In genomic region chr17:44604149-44605115, GRCh38 we compare ENCODE assay signal across 30 cellular contexts. TPM values are rescaled to one million over a fixed set of nuclear protein-coding genes. Genes with fewer than 3 reads are reported as not detected.
DNase-seq lines count a peak whose midpoint lies in the region; ATAC-seq, FAIRE-seq and TF ChIP-seq lines count a peak whose summit lies in the region.
"Had no signal": no experiment of that assay in that cellular context is flagged by ENCODE, and none has a peak within 500 bp of the region (broad histone marks: within the 10 kb centered on the region; RNA-seq: fewer than 3 reads in every experiment).

No MANE protein-coding gene starts in this region.

- TF ChIP-seq EP300 in HepG2 (IDR thresholded peaks at IDR 0.05; ENCODE audit: low read depth in 2 of 2, low read length in 2 of 2) (no peak), HepG2 (CRISPR knock-in tag; IDR thresholded peaks at IDR 0.05; ENCODE audit: borderline replicate concordance) (no peak)

- in situ Hi-C loops in HepG2 (cut with HindIII; ENCODE audit: extremely low pct_ligation_motif_present, low pct_unique_long_range_greater_than_20kb) (no loop called here), gastrocnemius medialis (cut with MboI; ENCODE audit: low sequenced_read_pairs in 4 of 4) (no loop called here)

- intact Hi-C loops in HepG2 (cut with micrococcal nuclease; ENCODE audit: unreplicated experiment) (no loop called here), right lobe of liver (cut with DNase I) (no loop called here), gastrocnemius medialis (cut with DNase I; ENCODE audit: low total_unique reads) (no loop called here)

- H3K4me1 ChIP-seq in HepG2 (ENCODE audit: insufficient read depth, low read length) (peaks cover 17% of the 10 kb centered on the region), right lobe of liver (no peaks in the 10 kb centered on the region), osteoblast (ENCODE audit: insufficient read depth, low read length) (peaks cover 20% of the 10 kb centered on the region), gastrocnemius medialis (no peaks in the 10 kb centered on the region)
- H3K4me1 ChIP-seq: Peyer's patch had no signal

- no TSS peak for BruUV-seq in HepG2 (replicated peaks; lab: Mats Ljungman, UMichigan)

- no peak for FAIRE-seq in HepG2 (lab: Jason Lieb, UNC)
- FAIRE-seq: A204.1, bronchial epithelial cell, D721Med, endothelial cell of umbilical vein, GM18507, GM19239 had no signal

- H3K4me3 ChIP-seq in HepG2 (replicated peaks in 1 of 3; ENCODE audit: insufficient read depth in 1 of 3, low read depth in 2 of 3, low read length in 3 of 3), result no peak overlapping the region
- H3K4me3 ChIP-seq in right lobe of liver, result no peak overlapping the region
- no peak overlapping the region for H3K4me3 ChIP-seq in osteoblast (ENCODE audit: insufficient read depth, low read length)
- no peak overlapping the region for H3K4me3 ChIP-seq in gastrocnemius medialis
- H3K4me3 ChIP-seq: gastroesophageal sphincter, GM23338, Peyer's patch, skin epidermis, upper lobe of left lung had no signal

- ATAC-seq in HepG2 (no peak), right lobe of liver (no peak), gastrocnemius medialis (no peak)
- ATAC-seq: activated CD8-positive, alpha-beta T cell treated with anti-CD3 and anti-CD28 coated beads, Interleukin-2, amount 10 ng/mL, durations not matched to agents 7 days and 5 days; gastroesophageal sphincter; GM23338; stimulated activated memory B cell treated with anti-CD40 and anti-IgM and Interleukin-4, amounts not matched to agents 10 μg/mL and 1 μg/mL and 100 μg/mL, for 72 hours had no signal

- H3K4me2 ChIP-seq in HepG2 (ENCODE audit: low read depth, low read length) (no peak overlapping the region), osteoblast (ENCODE audit: insufficient read depth, low read length) (no peak overlapping the region)
- H3K4me2 ChIP-seq: GM23338 had no signal

- H3K9me3 ChIP-seq in HepG2 (ENCODE audit: low read length) (no peaks in the 10 kb centered on the region), right lobe of liver (no peaks in the 10 kb centered on the region), osteoblast (ENCODE audit: low read depth, low read length) (no peaks in the 10 kb centered on the region), gastrocnemius medialis (no peaks in the 10 kb centered on the region)
- H3K9me3 ChIP-seq: gastroesophageal sphincter, Peyer's patch, upper lobe of left lung had no signal

- H4K20me1 ChIP-seq in HepG2 (ENCODE audit: insufficient read depth, low read length), result no peaks in the 10 kb centered on the region
- H4K20me1 ChIP-seq in osteoblast (ENCODE audit: insufficient read depth, low read length), result no peaks in the 10 kb centered on the region

- WGBS in HepG2 (ENCODE audit: low lambda C conversion rate), result 15% methylated on average over 9 of the region's 9 CpGs
- 62% methylated on average over 7 of the region's 9 CpGs for WGBS in right lobe of liver (ENCODE audit: insufficient coverage, low coverage, low lambda C conversion rate, missing lambda C conversion rate)

- no peak for TF ChIP-seq CTCF in HepG2 (CRISPR knock-in tag; IDR thresholded peaks at IDR 0.05)
- no peak for TF ChIP-seq CTCF in right lobe of liver (IDR thresholded peaks at IDR 0.05)
- no peak for TF ChIP-seq CTCF in osteoblast (IDR thresholded peaks at IDR 0.05; ENCODE audit: extremely low read depth, low read depth, low read length)
- no peak for TF ChIP-seq CTCF in gastrocnemius medialis (IDR thresholded peaks at IDR 0.05 in 4 of 5, conservative IDR thresholded peaks at IDR 0.05 in 1 of 5)

- H3K27me3 ChIP-seq in HepG2 (ENCODE audit: control insufficient read depth in 1 of 2, insufficient read depth in 2 of 2, low read length in 2 of 2) (peaks cover 8 to 20% of the 10 kb centered on the region in 2 experiments; a peak in 3 of 5 replicates), right lobe of liver (no peaks in the 10 kb centered on the region), osteoblast (ENCODE audit: insufficient read depth, low read length) (no peaks in the 10 kb centered on the region), gastrocnemius medialis (peaks cover 0 to 2% (median 0%) of the 10 kb centered on the region in 3 donors)
- H3K27me3 ChIP-seq: Peyer's patch, upper lobe of left lung had no signal

- DNase-seq in HepG2 (ENCODE audit: low spot score) (no peak), right lobe of liver (no peak), left kidney (ENCODE audit: low read depth, low spot score) (peak; percentile 57), osteoblast (ENCODE audit: insufficient read length, low spot score, missing footprints) (peak; percentile 52), nucleus accumbens (lab: John Stamatoyannopoulos, UW) (no peak), NCI-H446 treated with DMSO at 0.1 percent for 48 hours (lab: John Stamatoyannopoulos, UW) (no peak), gastrocnemius medialis (no peak)
- no peak for DNase-seq in activated CD8-positive, alpha-beta memory T cell treated with anti-CD3 and anti-CD28 coated beads, Interleukin-2, amount 50 U/mL, for 4 hours
- DNase-seq: activated CD4-positive, alpha-beta T cell treated with anti-CD3 and anti-CD28 coated beads for 1 hour; activated CD8-positive, alpha-beta T cell treated with anti-CD3 and anti-CD28 coated beads, Interleukin-2, amount 10 ng/mL, durations not matched to agents 7 days and 5 days; activated naive CD4-positive, alpha-beta T cell treated with anti-CD3 and anti-CD28 coated beads, Interleukin-2, amount 50 U/mL, for 16 hours; CD4-positive, alpha-beta T cell; EL; NCI-H146; NCI-H345; Peyer's patch; SHP77; substantia nigra; upper lobe of left lung had no signal

- H2AFZ ChIP-seq in HepG2 (ENCODE audit: low read length) (no peak overlapping the region), osteoblast (ENCODE audit: low read length) (no peak overlapping the region)
- H2AFZ ChIP-seq: GM23338 had no signal

- H3K36me3 ChIP-seq in HepG2 (replicated peaks in 1 of 2; ENCODE audit: control insufficient read depth in 1 of 2, insufficient read depth in 2 of 2, low read length in 2 of 2) (no peaks in the 10 kb centered on the region), right lobe of liver (no peaks in the 10 kb centered on the region), osteoblast (ENCODE audit: insufficient read depth, low read length) (no peaks in the 10 kb centered on the region), gastrocnemius medialis (no peaks in the 10 kb centered on the region)
- H3K36me3 ChIP-seq: gastroesophageal sphincter, Peyer's patch, upper lobe of left lung had no signal

- H3K27ac ChIP-seq in HepG2 (ENCODE audit: extremely low read length, insufficient read depth, low read length), result no peak overlapping the region
- H3K27ac ChIP-seq in right lobe of liver, result no peak overlapping the region
- H3K27ac ChIP-seq in osteoblast (ENCODE audit: low read depth, low read length), result no peak overlapping the region
- H3K27ac ChIP-seq in gastrocnemius medialis, result no peak overlapping the region
- H3K27ac ChIP-seq: gastroesophageal sphincter, Peyer's patch, skin epidermis, upper lobe of left lung had no signal

- CTCF ChIA-PET in HepG2 (lab: Yijun Ruan, JAX; ENCODE audit: low intra/inter-chr PET ratio, low total read pairs), result no interaction called here

- H3K79me2 ChIP-seq in HepG2 (ENCODE audit: insufficient read depth, low read length), result no peaks in the 10 kb centered on the region
- H3K79me2 ChIP-seq in osteoblast (ENCODE audit: insufficient read depth, low read length), result no peaks in the 10 kb centered on the region

- TF ChIP-seq RAD21 in HepG2 (CRISPR knock-in tag; IDR thresholded peaks at IDR 0.05), result no peak

- POLR2A ChIA-PET in HepG2 (lab: Yijun Ruan, JAX), result no interaction called here

- no peak for TF ChIP-seq POLR2A in HepG2 (IDR thresholded peaks at IDR 0.05; ENCODE audit: insufficient read depth in 1 of 2, low read depth in 2 of 2, low read length in 2 of 2)
- no peak for TF ChIP-seq POLR2A in right lobe of liver (IDR thresholded peaks at IDR 0.05)
- no peak for TF ChIP-seq POLR2A in gastrocnemius medialis (IDR thresholded peaks at IDR 0.05)

- H3K9ac ChIP-seq in HepG2 (ENCODE audit: insufficient read depth, low read depth, low read length), result no peak overlapping the region

RNA-seq across cellular contexts. Expression of gene FZD2, which starts 47.1 kb away (rescaled TPM):
- total RNA-seq in HepG2 (2016; rRNA removed; fragmentation: Illumina TruSeq; extraction: Trizol) (0.13 TPM in 1 of 2 replicates, not detected in the other), right lobe of liver (under 1 TPM; 0.11 to 0.64 (median 0.28) TPM), osteoblast (15.9 and 23.9 TPM in 2 replicates), gastrocnemius medialis (under 1 TPM in 3 of 4 donors, not detected in 1; 0.31 to 0.68 (median 0.58) TPM)
- total RNA-seq in HepG2 (2016; cell fraction: cytosol; rRNA removed; fragmentation: Illumina TruSeq; extraction: Trizol; ENCODE audit: low read depth), result not detected in 2 replicates
- 0.06 TPM in 1 of 2 replicates, not detected in the other for total RNA-seq in HepG2 (2016; cell fraction: insoluble cytoplasmic fraction; rRNA removed; fragmentation: Illumina TruSeq; extraction: Trizol)
- 0.06 TPM in 1 of 2 replicates, not detected in the other for total RNA-seq in HepG2 (2016; cell fraction: membrane; rRNA removed; fragmentation: Illumina TruSeq; extraction: Trizol)
- total RNA-seq in HepG2 (2016; cell fraction: nucleus; rRNA removed; fragmentation: Illumina TruSeq; extraction: Trizol), result not detected in 2 replicates
- polyA plus RNA-seq in HepG2 (2011; rRNA removed), result 0.07 and 0.10 TPM in 2 replicates
- polyA plus RNA-seq in HepG2 (2011; cell fraction: cytosol; rRNA removed), result 0.08 and 0.12 TPM in 2 replicates
- 0.06 TPM in 1 of 2 replicates, not detected in the other for polyA plus RNA-seq in HepG2 (2011; cell fraction: nucleus; rRNA removed)
- polyA plus RNA-seq in HepG2 (2012), result not detected in 2 replicates
- not detected in 2 replicates for polyA plus RNA-seq in HepG2 (2016; cell fraction: cytosol; fragmentation: Illumina TruSeq; extraction: Trizol; ENCODE audit: low read depth)
- not detected in 2 replicates for polyA plus RNA-seq in HepG2 (2016; cell fraction: insoluble cytoplasmic fraction; fragmentation: Illumina TruSeq; extraction: Trizol; ENCODE audit: low read depth)
- not detected in 2 replicates for polyA plus RNA-seq in HepG2 (2016; cell fraction: membrane; fragmentation: Illumina TruSeq; extraction: Trizol; ENCODE audit: low read depth)
- polyA plus RNA-seq in HepG2 (2016; cell fraction: nucleus; fragmentation: Illumina TruSeq; extraction: Trizol; ENCODE audit: insufficient read depth, low read depth), result not detected in 2 replicates
- 0.26 and 17.3 TPM in 2 replicates for polyA minus RNA-seq in HepG2 (2011; rRNA and poly(A)+ RNA removed; ENCODE audit: low replicate concordance)
- polyA minus RNA-seq in HepG2 (2011; cell fraction: cytosol; rRNA and poly(A)+ RNA removed), result 0.35 TPM in 1 of 2 replicates, not detected in the other
- not detected in 2 replicates for polyA minus RNA-seq in HepG2 (2011; cell fraction: nucleus; rRNA and poly(A)+ RNA removed)
- total RNA-seq: CD4-positive, alpha-beta T cell had no signal

RNA-seq across cellular contexts. Expression of gene MEIOC, which starts 51.8 kb away (rescaled TPM):
- total RNA-seq in HepG2 (2016; rRNA removed; fragmentation: Illumina TruSeq; extraction: Trizol) (0.07 and 0.15 TPM in 2 replicates), right lobe of liver (not detected), osteoblast (under 0.01 TPM in 1 of 2 replicates, not detected in the other), gastrocnemius medialis (not detected)
- total RNA-seq in HepG2 (2016; cell fraction: cytosol; rRNA removed; fragmentation: Illumina TruSeq; extraction: Trizol; ENCODE audit: low read depth), result 0.10 TPM in 1 of 2 replicates, not detected in the other
- total RNA-seq in HepG2 (2016; cell fraction: insoluble cytoplasmic fraction; rRNA removed; fragmentation: Illumina TruSeq; extraction: Trizol), result 0.13 TPM in 1 of 2 replicates, not detected in the other
- not detected in 2 replicates for total RNA-seq in HepG2 (2016; cell fraction: membrane; rRNA removed; fragmentation: Illumina TruSeq; extraction: Trizol)
- not detected in 2 replicates for total RNA-seq in HepG2 (2016; cell fraction: nucleus; rRNA removed; fragmentation: Illumina TruSeq; extraction: Trizol)
- 0.04 TPM in 1 of 2 replicates, not detected in the other for polyA plus RNA-seq in HepG2 (2011; rRNA removed)
- 0.06 and 0.09 TPM in 2 replicates for polyA plus RNA-seq in HepG2 (2011; cell fraction: cytosol; rRNA removed)
- 0.17 and 0.21 TPM in 2 replicates for polyA plus RNA-seq in HepG2 (2011; cell fraction: nucleus; rRNA removed)
- polyA plus RNA-seq in HepG2 (2012), result 0.27 and 0.53 TPM in 2 replicates
- 0.08 and 0.09 TPM in 2 replicates for polyA plus RNA-seq in HepG2 (2016; cell fraction: cytosol; fragmentation: Illumina TruSeq; extraction: Trizol; ENCODE audit: low read depth)
- 0.19 TPM in 1 of 2 replicates, not detected in the other for polyA plus RNA-seq in HepG2 (2016; cell fraction: insoluble cytoplasmic fraction; fragmentation: Illumina TruSeq; extraction: Trizol; ENCODE audit: low read depth)
- 0.08 and 0.23 TPM in 2 replicates for polyA plus RNA-seq in HepG2 (2016; cell fraction: membrane; fragmentation: Illumina TruSeq; extraction: Trizol; ENCODE audit: low read depth)
- polyA plus RNA-seq in HepG2 (2016; cell fraction: nucleus; fragmentation: Illumina TruSeq; extraction: Trizol; ENCODE audit: insufficient read depth, low read depth), result 0.19 TPM in 1 of 2 replicates, not detected in the other
- 0.14 TPM in 1 of 2 replicates, not detected in the other for polyA minus RNA-seq in HepG2 (2011; rRNA and poly(A)+ RNA removed; ENCODE audit: low replicate concordance)
- not detected in 2 replicates for polyA minus RNA-seq in HepG2 (2011; cell fraction: cytosol; rRNA and poly(A)+ RNA removed)
- 0.13 and 0.37 TPM in 2 replicates for polyA minus RNA-seq in HepG2 (2011; cell fraction: nucleus; rRNA and poly(A)+ RNA removed)
- total RNA-seq: bronchial epithelial cell, lung microvascular endothelial cell, Peyer's patch had no signal

Comparison
In these comparisons a context has a peak if more than half of its experiments do, and no peak if none do; other contexts are left out.
1. DNase-seq: peak in left kidney (single experiment) and osteoblast (single experiment); none in HepG2 (single experiment), right lobe of liver (0 of 3), nucleus accumbens (0 of 56), activated CD8-positive, alpha-beta memory T cell treated with anti-CD3 and anti-CD28 coated beads, Interleukin-2, amount 50 U/mL, for 4 hours (single experiment), NCI-H446 treated with DMSO at 0.1 percent for 48 hours (single experiment) and gastrocnemius medialis (0 of 2).
2. RNA of gene FZD2, which starts 47.1 kb away (total RNA-seq): 15.9 to 23.9 TPM in osteoblast; 0.31 to 0.68 TPM in gastrocnemius medialis, 0.11 to 0.64 TPM in right lobe of liver and 0.06 to 0.13 TPM in HepG2; every median in the first group is over 10 times any median in the second.